In the genomic region with DNA sequence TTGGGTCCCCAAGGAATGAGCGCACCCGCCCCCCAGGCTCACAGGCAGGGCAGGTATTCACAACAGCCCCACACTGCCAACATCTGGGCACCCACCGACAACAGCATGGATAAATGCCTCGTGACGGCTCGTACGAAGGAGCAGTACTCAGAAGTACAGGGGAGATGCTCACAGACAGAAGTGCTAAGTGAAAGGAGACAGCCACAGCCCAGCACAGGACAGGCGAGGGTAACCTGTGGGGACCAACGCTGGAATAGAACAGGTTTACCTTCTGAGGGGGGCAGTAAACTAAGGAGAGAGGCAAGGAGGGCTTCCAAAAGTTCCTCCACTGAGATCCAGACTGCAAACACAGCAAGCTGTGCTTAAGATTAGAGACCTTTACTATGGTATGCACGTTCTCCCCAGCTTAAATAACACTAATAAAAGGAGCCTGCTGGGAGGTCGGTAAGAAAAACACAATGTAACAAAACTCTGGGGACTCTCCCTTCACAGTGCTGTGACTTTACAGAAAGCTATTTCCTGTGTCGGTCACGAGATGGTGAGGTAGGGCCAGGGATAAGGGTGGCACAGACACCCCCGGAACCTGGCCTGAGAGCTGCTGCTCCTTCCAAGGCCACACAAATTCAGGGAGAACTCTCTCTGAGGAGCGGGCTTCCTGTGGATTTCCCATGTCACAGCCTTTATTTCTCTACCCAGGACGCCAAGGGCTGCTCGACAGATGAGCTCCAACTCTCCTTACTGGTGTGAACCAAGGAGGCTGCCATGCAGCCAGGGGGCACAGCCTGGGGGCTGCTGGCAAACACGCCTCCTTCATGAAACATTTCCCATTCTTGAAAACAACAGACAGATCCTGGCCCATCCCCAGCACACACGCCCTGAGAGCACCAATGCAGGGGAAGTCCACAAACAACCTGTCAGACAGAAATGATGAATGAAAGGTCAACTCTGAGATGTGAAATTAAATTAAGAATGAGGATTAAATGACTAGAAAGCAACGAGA, we compare ENCODE assay signal across 1 cellular context.
A peak's percentile ranks its signal among the peaks of the same experiment; 100 is the strongest.
TF ChIP-seq lines count a peak whose summit lies in the region.

No MANE protein-coding gene starts in this region.

TF ChIP-seq in GM12878, 131 proteins besides CTCF, POLR2A, EP300 and RAD21 (continued from another document and continues in another):
- TF ChIP-seq ETV6 (conservative IDR thresholded peaks at IDR 0.05 in 1 of 2, IDR thresholded peaks at IDR 0.05 in 1 of 2; ENCODE audit: borderline replicate concordance in 1 of 2, low read depth in 1 of 2), result no peak
- peak; percentile 44; the same call in 1 of the 2 replicates for TF ChIP-seq SPI1 (IDR thresholded peaks at IDR 0.05; ENCODE audit: borderline replicate concordance, insufficient read depth, low read depth, low read length)
- peak; percentile 59 to 70; a peak in 3 of 4 replicates for TF ChIP-seq IKZF2 (IDR thresholded peaks at IDR 0.05)
- no peak for TF ChIP-seq TCF7 (IDR thresholded peaks at IDR 0.05; ENCODE audit: borderline replicate concordance)
- TF ChIP-seq KDM1A (IDR thresholded peaks at IDR 0.05; ENCODE audit: borderline replicate concordance), result no peak
- TF ChIP-seq DPF2 (IDR thresholded peaks at IDR 0.05), result peak; percentile 82
- no peak for TF ChIP-seq YY1 (IDR thresholded peaks at IDR 0.05; ENCODE audit: low read depth, low read length)
- no peak for TF ChIP-seq CHD2 (IDR thresholded peaks at IDR 0.05; ENCODE audit: borderline replicate concordance, low read depth, low read length)
- TF ChIP-seq ASH2L (IDR thresholded peaks at IDR 0.05; ENCODE audit: borderline replicate concordance, low read depth), result no peak
- no peak for TF ChIP-seq ZNF274 (IDR thresholded peaks at IDR 0.05; ENCODE audit: insufficient read depth, insufficient read length)
- TF ChIP-seq RUNX3 (IDR thresholded peaks at IDR 0.05; ENCODE audit: low read length), result peak; percentile 25; the same call in 1 of the 2 replicates
- TF ChIP-seq, protein P1, sequence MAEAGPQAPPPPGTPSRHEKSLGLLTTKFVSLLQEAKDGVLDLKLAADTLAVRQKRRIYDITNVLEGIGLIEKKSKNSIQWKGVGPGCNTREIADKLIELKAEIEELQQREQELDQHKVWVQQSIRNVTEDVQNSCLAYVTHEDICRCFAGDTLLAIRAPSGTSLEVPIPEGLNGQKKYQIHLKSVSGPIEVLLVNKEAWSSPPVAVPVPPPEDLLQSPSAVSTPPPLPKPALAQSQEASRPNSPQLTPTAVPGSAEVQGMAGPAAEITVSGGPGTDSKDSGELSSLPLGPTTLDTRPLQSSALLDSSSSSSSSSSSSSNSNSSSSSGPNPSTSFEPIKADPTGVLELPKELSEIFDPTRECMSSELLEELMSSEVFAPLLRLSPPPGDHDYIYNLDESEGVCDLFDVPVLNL (IDR thresholded peaks at IDR 0.05; ENCODE audit: low read depth, low read length), result no peak
- TF ChIP-seq, protein P2, sequence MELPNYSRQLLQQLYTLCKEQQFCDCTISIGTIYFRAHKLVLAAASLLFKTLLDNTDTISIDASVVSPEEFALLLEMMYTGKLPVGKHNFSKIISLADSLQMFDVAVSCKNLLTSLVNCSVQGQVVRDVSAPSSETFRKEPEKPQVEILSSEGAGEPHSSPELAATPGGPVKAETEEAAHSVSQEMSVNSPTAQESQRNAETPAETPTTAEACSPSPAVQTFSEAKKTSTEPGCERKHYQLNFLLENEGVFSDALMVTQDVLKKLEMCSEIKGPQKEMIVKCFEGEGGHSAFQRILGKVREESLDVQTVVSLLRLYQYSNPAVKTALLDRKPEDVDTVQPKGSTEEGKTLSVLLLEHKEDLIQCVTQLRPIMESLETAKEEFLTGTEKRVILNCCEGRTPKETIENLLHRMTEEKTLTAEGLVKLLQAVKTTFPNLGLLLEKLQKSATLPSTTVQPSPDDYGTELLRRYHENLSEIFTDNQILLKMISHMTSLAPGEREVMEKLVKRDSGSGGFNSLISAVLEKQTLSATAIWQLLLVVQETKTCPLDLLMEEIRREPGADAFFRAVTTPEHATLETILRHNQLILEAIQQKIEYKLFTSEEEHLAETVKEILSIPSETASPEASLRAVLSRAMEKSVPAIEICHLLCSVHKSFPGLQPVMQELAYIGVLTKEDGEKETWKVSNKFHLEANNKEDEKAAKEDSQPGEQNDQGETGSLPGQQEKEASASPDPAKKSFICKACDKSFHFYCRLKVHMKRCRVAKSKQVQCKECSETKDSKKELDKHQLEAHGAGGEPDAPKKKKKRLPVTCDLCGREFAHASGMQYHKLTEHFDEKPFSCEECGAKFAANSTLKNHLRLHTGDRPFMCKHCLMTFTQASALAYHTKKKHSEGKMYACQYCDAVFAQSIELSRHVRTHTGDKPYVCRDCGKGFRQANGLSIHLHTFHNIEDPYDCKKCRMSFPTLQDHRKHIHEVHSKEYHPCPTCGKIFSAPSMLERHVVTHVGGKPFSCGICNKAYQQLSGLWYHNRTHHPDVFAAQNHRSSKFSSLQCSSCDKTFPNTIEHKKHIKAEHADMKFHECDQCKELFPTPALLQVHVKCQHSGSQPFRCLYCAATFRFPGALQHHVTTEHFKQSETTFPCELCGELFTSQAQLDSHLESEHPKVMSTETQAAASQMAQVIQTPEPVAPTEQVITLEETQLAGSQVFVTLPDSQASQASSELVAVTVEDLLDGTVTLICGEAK (IDR thresholded peaks at IDR 0.05; ENCODE audit: borderline replicate concordance), result no peak
- TF ChIP-seq HDAC2 (IDR thresholded peaks at IDR 0.05), result no peak
- no peak for TF ChIP-seq TBL1XR1 (IDR thresholded peaks at IDR 0.05; ENCODE audit: low read depth, low read length)
- TF ChIP-seq ZNF384 (IDR thresholded peaks at IDR 0.05; ENCODE audit: borderline replicate concordance, low read depth, low read length), result no peak
- no peak; the same call in none of the 2 replicates for TF ChIP-seq FOXM1 (IDR thresholded peaks at IDR 0.05; ENCODE audit: low read depth, low read length)
- TF ChIP-seq, protein P3, sequence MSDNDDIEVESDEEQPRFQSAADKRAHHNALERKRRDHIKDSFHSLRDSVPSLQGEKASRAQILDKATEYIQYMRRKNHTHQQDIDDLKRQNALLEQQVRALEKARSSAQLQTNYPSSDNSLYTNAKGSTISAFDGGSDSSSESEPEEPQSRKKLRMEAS (IDR thresholded peaks at IDR 0.05; ENCODE audit: low read depth, low read length), result no peak; the same call in 1 of the 2 replicates
- TF ChIP-seq, protein P4, sequence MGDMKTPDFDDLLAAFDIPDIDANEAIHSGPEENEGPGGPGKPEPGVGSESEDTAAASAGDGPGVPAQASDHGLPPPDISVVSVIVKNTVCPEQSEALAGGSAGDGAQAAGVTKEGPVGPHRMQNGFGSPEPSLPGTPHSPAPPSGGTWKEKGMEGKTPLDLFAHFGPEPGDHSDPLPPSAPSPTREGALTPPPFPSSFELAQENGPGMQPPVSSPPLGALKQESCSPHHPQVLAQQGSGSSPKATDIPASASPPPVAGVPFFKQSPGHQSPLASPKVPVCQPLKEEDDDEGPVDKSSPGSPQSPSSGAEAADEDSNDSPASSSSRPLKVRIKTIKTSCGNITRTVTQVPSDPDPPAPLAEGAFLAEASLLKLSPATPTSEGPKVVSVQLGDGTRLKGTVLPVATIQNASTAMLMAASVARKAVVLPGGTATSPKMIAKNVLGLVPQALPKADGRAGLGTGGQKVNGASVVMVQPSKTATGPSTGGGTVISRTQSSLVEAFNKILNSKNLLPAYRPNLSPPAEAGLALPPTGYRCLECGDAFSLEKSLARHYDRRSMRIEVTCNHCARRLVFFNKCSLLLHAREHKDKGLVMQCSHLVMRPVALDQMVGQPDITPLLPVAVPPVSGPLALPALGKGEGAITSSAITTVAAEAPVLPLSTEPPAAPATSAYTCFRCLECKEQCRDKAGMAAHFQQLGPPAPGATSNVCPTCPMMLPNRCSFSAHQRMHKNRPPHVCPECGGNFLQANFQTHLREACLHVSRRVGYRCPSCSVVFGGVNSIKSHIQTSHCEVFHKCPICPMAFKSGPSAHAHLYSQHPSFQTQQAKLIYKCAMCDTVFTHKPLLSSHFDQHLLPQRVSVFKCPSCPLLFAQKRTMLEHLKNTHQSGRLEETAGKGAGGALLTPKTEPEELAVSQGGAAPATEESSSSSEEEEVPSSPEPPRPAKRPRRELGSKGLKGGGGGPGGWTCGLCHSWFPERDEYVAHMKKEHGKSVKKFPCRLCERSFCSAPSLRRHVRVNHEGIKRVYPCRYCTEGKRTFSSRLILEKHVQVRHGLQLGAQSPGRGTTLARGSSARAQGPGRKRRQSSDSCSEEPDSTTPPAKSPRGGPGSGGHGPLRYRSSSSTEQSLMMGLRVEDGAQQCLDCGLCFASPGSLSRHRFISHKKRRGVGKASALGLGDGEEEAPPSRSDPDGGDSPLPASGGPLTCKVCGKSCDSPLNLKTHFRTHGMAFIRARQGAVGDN (IDR thresholded peaks at IDR 0.05), result peak; percentile 81
- TF ChIP-seq CEBPB (IDR thresholded peaks at IDR 0.05; ENCODE audit: borderline replicate concordance in 1 of 2, low read depth in 2 of 2, low read length in 2 of 2), result no peak
- TF ChIP-seq, protein P5, sequence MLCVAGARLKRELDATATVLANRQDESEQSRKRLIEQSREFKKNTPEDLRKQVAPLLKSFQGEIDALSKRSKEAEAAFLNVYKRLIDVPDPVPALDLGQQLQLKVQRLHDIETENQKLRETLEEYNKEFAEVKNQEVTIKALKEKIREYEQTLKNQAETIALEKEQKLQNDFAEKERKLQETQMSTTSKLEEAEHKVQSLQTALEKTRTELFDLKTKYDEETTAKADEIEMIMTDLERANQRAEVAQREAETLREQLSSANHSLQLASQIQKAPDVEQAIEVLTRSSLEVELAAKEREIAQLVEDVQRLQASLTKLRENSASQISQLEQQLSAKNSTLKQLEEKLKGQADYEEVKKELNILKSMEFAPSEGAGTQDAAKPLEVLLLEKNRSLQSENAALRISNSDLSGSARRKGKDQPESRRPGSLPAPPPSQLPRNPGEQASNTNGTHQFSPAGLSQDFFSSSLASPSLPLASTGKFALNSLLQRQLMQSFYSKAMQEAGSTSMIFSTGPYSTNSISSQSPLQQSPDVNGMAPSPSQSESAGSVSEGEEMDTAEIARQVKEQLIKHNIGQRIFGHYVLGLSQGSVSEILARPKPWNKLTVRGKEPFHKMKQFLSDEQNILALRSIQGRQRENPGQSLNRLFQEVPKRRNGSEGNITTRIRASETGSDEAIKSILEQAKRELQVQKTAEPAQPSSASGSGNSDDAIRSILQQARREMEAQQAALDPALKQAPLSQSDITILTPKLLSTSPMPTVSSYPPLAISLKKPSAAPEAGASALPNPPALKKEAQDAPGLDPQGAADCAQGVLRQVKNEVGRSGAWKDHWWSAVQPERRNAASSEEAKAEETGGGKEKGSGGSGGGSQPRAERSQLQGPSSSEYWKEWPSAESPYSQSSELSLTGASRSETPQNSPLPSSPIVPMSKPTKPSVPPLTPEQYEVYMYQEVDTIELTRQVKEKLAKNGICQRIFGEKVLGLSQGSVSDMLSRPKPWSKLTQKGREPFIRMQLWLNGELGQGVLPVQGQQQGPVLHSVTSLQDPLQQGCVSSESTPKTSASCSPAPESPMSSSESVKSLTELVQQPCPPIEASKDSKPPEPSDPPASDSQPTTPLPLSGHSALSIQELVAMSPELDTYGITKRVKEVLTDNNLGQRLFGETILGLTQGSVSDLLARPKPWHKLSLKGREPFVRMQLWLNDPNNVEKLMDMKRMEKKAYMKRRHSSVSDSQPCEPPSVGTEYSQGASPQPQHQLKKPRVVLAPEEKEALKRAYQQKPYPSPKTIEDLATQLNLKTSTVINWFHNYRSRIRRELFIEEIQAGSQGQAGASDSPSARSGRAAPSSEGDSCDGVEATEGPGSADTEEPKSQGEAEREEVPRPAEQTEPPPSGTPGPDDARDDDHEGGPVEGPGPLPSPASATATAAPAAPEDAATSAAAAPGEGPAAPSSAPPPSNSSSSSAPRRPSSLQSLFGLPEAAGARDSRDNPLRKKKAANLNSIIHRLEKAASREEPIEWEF (IDR thresholded peaks at IDR 0.05; ENCODE audit: insufficient replicate concordance, low read depth, low read length), result no peak
- peak; percentile 56; the same call in 1 of the 2 replicates for TF ChIP-seq MTA2 (IDR thresholded peaks at IDR 0.05; ENCODE audit: low read depth)
- TF ChIP-seq, protein P6, sequence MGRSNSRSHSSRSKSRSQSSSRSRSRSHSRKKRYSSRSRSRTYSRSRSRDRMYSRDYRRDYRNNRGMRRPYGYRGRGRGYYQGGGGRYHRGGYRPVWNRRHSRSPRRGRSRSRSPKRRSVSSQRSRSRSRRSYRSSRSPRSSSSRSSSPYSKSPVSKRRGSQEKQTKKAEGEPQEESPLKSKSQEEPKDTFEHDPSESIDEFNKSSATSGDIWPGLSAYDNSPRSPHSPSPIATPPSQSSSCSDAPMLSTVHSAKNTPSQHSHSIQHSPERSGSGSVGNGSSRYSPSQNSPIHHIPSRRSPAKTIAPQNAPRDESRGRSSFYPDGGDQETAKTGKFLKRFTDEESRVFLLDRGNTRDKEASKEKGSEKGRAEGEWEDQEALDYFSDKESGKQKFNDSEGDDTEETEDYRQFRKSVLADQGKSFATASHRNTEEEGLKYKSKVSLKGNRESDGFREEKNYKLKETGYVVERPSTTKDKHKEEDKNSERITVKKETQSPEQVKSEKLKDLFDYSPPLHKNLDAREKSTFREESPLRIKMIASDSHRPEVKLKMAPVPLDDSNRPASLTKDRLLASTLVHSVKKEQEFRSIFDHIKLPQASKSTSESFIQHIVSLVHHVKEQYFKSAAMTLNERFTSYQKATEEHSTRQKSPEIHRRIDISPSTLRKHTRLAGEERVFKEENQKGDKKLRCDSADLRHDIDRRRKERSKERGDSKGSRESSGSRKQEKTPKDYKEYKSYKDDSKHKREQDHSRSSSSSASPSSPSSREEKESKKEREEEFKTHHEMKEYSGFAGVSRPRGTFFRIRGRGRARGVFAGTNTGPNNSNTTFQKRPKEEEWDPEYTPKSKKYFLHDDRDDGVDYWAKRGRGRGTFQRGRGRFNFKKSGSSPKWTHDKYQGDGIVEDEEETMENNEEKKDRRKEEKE (IDR thresholded peaks at IDR 0.05), result no peak
- peak; percentile 32; the same call in 1 of the 3 replicates for TF ChIP-seq POU2F2 (IDR thresholded peaks at IDR 0.05; ENCODE audit: borderline replicate concordance, low read depth, low read length)
- TF ChIP-seq, protein P7, sequence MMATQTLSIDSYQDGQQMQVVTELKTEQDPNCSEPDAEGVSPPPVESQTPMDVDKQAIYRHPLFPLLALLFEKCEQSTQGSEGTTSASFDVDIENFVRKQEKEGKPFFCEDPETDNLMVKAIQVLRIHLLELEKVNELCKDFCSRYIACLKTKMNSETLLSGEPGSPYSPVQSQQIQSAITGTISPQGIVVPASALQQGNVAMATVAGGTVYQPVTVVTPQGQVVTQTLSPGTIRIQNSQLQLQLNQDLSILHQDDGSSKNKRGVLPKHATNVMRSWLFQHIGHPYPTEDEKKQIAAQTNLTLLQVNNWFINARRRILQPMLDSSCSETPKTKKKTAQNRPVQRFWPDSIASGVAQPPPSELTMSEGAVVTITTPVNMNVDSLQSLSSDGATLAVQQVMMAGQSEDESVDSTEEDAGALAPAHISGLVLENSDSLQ (IDR thresholded peaks at IDR 0.05), result peak; percentile 94
- TF ChIP-seq EZH2 (IDR thresholded peaks at IDR 0.05; ENCODE audit: borderline replicate concordance, control insufficient read depth, low read depth, low read length), result no peak
- no peak for TF ChIP-seq PAX8 (IDR thresholded peaks at IDR 0.05)
- TF ChIP-seq FOXK2 (IDR thresholded peaks at IDR 0.05), result no peak
- 0 out of 2 replicates have a peak, but pooled peaks have one; percentile 19 for TF ChIP-seq HCFC1 (IDR thresholded peaks at IDR 0.05; ENCODE audit: low read length)
- TF ChIP-seq RAD51 (IDR thresholded peaks at IDR 0.05), result peak; percentile 61
